ENCODE assay signal across 8 cellular contexts in the genomic region with DNA sequence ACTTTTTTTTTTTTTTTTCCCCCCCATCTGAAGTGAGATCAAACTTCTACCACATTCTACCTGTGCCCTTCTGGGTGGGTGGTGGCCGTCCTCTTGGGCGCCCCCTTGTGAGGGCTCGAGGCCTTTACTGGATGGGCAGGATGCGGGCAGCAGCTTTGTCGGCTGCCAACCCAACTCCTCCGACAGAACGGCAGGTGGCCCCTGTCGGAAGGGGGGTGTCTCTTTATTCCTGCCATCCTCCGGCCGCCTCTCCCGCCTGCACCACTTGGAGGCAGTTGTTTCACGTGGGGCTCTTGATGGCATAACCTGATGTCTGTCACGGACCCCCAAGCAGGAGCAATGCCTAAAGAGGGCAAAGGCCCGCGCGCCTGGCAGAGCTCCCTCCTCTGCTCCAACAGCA. TPM values are rescaled to one million over a fixed set of nuclear protein-coding genes. Genes with fewer than 3 reads are reported as not detected.
DNase-seq lines count a peak whose midpoint lies in the region; ATAC-seq and TF ChIP-seq lines count a peak whose summit lies in the region.

No MANE protein-coding gene starts in this region.

- peaks cover 72% of the 10 kb centered on the region for H3K4me1 Mint-ChIP-seq in stimulated activated naive CD8-positive, alpha-beta T cell treated with anti-CD3 and anti-CD28 coated beads, Interleukin-15, amount 100 ng/mL, for 72 hours

- H3K27me3 ChIP-seq in kidney epithelial cell (ENCODE audit: control insufficient read depth, insufficient read depth, low read length) (no peaks in the 10 kb centered on the region), sigmoid colon (no peaks in the 10 kb centered on the region)

- no peaks in the 10 kb centered on the region for H3K9me3 ChIP-seq in sigmoid colon

- H3K27me3 Mint-ChIP-seq in stimulated activated naive CD8-positive, alpha-beta T cell treated with anti-CD3 and anti-CD28 coated beads, Interleukin-15, amount 100 ng/mL, for 72 hours = peaks cover 56% of the 10 kb centered on the region

- H3K9me3 Mint-ChIP-seq in stimulated activated naive CD8-positive, alpha-beta T cell treated with anti-CD3 and anti-CD28 coated beads, Interleukin-15, amount 100 ng/mL, for 72 hours = no peaks in the 10 kb centered on the region

- H3K27ac ChIP-seq in sigmoid colon = no peak overlapping the region

- TF ChIP-seq CTCF in kidney epithelial cell (IDR thresholded peaks at IDR 0.05; ENCODE audit: insufficient read depth, low read length, poor library complexity, severe bottlenecking) = peak; percentile 71
- TF ChIP-seq CTCF in sigmoid colon (IDR thresholded peaks at IDR 0.05) = peak in 1 of 4 experiments; percentile 24

- TF ChIP-seq POLR2A in sigmoid colon (IDR thresholded peaks at IDR 0.05) = no peak

- no peaks in the 10 kb centered on the region for H3K36me3 ChIP-seq in kidney epithelial cell (ENCODE audit: control insufficient read depth, insufficient read depth, low read length)
- H3K36me3 ChIP-seq in sigmoid colon = peaks cover 0 to 23% (median 8%) of the 10 kb centered on the region in 4 donors

- ATAC-seq in stimulated activated naive CD8-positive, alpha-beta T cell treated with anti-CD3 and anti-CD28 coated beads, Interleukin-15, amount 100 ng/mL, for 72 hours = peak; percentile 68

- DNase-seq in NK-92 treated with Interleukin-12 subunit alpha and Interleukin-12 subunit beta, amount 100 ng/mL, for 24 hours (lab: John Stamatoyannopoulos, UW) = peak; percentile 14
- DNase-seq in NK-92 (lab: John Stamatoyannopoulos, UW; ENCODE audit: unreplicated experiment) = no peak
- DNase-seq in SHP77 (lab: John Stamatoyannopoulos, UW) = peak; percentile 53 to 73
- peak; percentile 73 for DNase-seq in activated naive CD4-positive, alpha-beta T cell treated with anti-CD3 and anti-CD28 coated beads, Interleukin-2, amount 50 U/mL, for 16 hours
- DNase-seq in kidney epithelial cell (ENCODE audit: low read depth) = no peak
- DNase-seq in stimulated activated naive CD8-positive, alpha-beta T cell treated with anti-CD3 and anti-CD28 coated beads, Interleukin-15, amount 100 ng/mL, for 72 hours = peak; percentile 73 to 76
- no peak for DNase-seq in sigmoid colon
- DNase-seq in NCI-H2171 (lab: John Stamatoyannopoulos, UW) = no peak

- H3K4me3 ChIP-seq in kidney epithelial cell (ENCODE audit: low read depth, low read length) (no peak overlapping the region), sigmoid colon (no peak overlapping the region)

- intact Hi-C loops in sigmoid colon (cut with DNase I) = no loop called here

- no peak for TF ChIP-seq EP300 in sigmoid colon (IDR thresholded peaks at IDR 0.05)

- WGBS in sigmoid colon, 2 donors = 62 to 85% methylated on average over 16 of the region's 16 CpGs

- peaks cover 0 to 25% (median 23%) of the 10 kb centered on the region in 4 donors for H3K4me1 ChIP-seq in sigmoid colon

- H3K4me3 Mint-ChIP-seq in stimulated activated naive CD8-positive, alpha-beta T cell treated with anti-CD3 and anti-CD28 coated beads, Interleukin-15, amount 100 ng/mL, for 72 hours = peak overlapping the region in 1 of 2 donors; percentile 70

- H3K27ac Mint-ChIP-seq in stimulated activated naive CD8-positive, alpha-beta T cell treated with anti-CD3 and anti-CD28 coated beads, Interleukin-15, amount 100 ng/mL, for 72 hours = peak overlapping the region in 1 of 2 donors; percentile 19

RNA-seq across cellular contexts. Expression of a gene that starts 31.0 kb away (rescaled TPM):
- total RNA-seq in kidney epithelial cell = 2.8 and 5.6 TPM in 2 replicates
- 1 to 10 TPM in 1 of 4 donors, under 1 TPM in 1, not detected in 2; 0.41 to 1.4 TPM for total RNA-seq in sigmoid colon
- under 1 TPM in 2 of 3 donors, not detected in 1; under 0.01 to 0.16 TPM for polyA plus RNA-seq in sigmoid colon

Comparison
In these comparisons a context has a peak if more than half of its experiments do, and no peak if none do; other contexts are left out.
1. DNase-seq: peak in NK-92 treated with Interleukin-12 subunit alpha and Interleukin-12 subunit beta, amount 100 ng/mL, for 24 hours (single experiment), SHP77 (2 of 2), activated naive CD4-positive, alpha-beta T cell treated with anti-CD3 and anti-CD28 coated beads, Interleukin-2, amount 50 U/mL, for 16 hours (single experiment) and stimulated activated naive CD8-positive, alpha-beta T cell treated with anti-CD3 and anti-CD28 coated beads, Interleukin-15, amount 100 ng/mL, for 72 hours (2 of 2); none in NK-92 (single experiment), kidney epithelial cell (single experiment), sigmoid colon (single experiment) and NCI-H2171 (single experiment).